1 cellular context compared by ENCODE assay signal in genomic region chr17:5466295-5466694, GRCh38.
TF ChIP-seq lines count a peak whose summit lies in the region.

No MANE protein-coding gene starts in this region.

TF ChIP-seq in K562, 482 proteins besides CTCF, POLR2A, EP300 and RAD21:
- TF ChIP-seq ZNF282 (CRISPR knock-in tag; IDR thresholded peaks at IDR 0.05): no peak
- TF ChIP-seq PTBP1 (IDR thresholded peaks at IDR 0.05; ENCODE audit: low read depth, low read length): no peak
- TF ChIP-seq ZNF644 (tag; IDR thresholded peaks at IDR 0.05; ENCODE audit: low read depth): no peak
- TF ChIP-seq LARP7 (IDR thresholded peaks at IDR 0.05): no peak
- TF ChIP-seq, protein P1, sequence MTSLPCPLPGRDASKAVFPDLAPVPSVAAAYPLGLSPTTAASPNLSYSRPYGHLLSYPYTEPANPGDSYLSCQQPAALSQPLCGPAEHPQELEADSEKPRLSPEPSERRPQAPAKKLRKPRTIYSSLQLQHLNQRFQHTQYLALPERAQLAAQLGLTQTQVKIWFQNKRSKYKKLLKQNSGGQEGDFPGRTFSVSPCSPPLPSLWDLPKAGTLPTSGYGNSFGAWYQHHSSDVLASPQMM (CRISPR knock-in tag; IDR thresholded peaks at IDR 0.05): no peak
- no peak for TF ChIP-seq ZNF134 (CRISPR knock-in tag; conservative IDR thresholded peaks at IDR 0.05)
- TF ChIP-seq RBM22 (IDR thresholded peaks at IDR 0.05; ENCODE audit: low read depth, low read length, poor library complexity, severe bottlenecking): no peak
- no peak for TF ChIP-seq ZNF639 (CRISPR knock-in tag; conservative IDR thresholded peaks at IDR 0.05 in 1 of 2, IDR thresholded peaks at IDR 0.05 in 1 of 2)
- no peak for TF ChIP-seq POLR2B (IDR thresholded peaks at IDR 0.05; ENCODE audit: low read depth, partially characterized antibody)
- no peak for TF ChIP-seq ETS2 (tag; IDR thresholded peaks at IDR 0.05; ENCODE audit: borderline replicate concordance, poor library complexity, severe bottlenecking)
- TF ChIP-seq, protein P2, sequence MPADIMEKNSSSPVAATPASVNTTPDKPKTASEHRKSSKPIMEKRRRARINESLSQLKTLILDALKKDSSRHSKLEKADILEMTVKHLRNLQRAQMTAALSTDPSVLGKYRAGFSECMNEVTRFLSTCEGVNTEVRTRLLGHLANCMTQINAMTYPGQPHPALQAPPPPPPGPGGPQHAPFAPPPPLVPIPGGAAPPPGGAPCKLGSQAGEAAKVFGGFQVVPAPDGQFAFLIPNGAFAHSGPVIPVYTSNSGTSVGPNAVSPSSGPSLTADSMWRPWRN (IDR thresholded peaks at IDR 0.05; ENCODE audit: low read depth): no peak
- TF ChIP-seq CTCFL (IDR thresholded peaks at IDR 0.05; ENCODE audit: borderline replicate concordance, insufficient read depth, low read depth, low read length, poor library complexity, severe bottlenecking): no peak
- TF ChIP-seq NR3C1 (CRISPR knock-in tag; IDR thresholded peaks at IDR 0.05): no peak
- TF ChIP-seq ZNF696 (CRISPR knock-in tag; conservative IDR thresholded peaks at IDR 0.05): no peak
- TF ChIP-seq ARID3B (CRISPR knock-in tag; IDR thresholded peaks at IDR 0.05; ENCODE audit: borderline replicate concordance): no peak
- TF ChIP-seq ZNF232 (CRISPR knock-in tag; IDR thresholded peaks at IDR 0.05): no peak
- TF ChIP-seq CAMTA2 (CRISPR knock-in tag; conservative IDR thresholded peaks at IDR 0.05): no peak
- TF ChIP-seq ASH1L (IDR thresholded peaks at IDR 0.05; ENCODE audit: borderline replicate concordance, low read depth, partially characterized antibody): no peak
- no peak for TF ChIP-seq POLR2H (tag; IDR thresholded peaks at IDR 0.05; ENCODE audit: low read depth)
- TF ChIP-seq ADNP (tag; IDR thresholded peaks at IDR 0.05): no peak
